ENCODE assay signal across 14 cellular contexts in genomic region chr3:63984391-63984790, GRCh38.
"Had no signal": no experiment of that assay in that cellular context is flagged by ENCODE, and none has a peak within 500 bp of the region (broad histone marks: within the 10 kb centered on the region; RNA-seq: fewer than 3 reads in every experiment).

No MANE protein-coding gene starts in this region.

- ATAC-seq: left colon, mucosa of descending colon, sciatic nerve had no signal

- H3K27me3 ChIP-seq: spleen, suprapubic skin, upper lobe of left lung had no signal

- H3K9me3 Mint-ChIP-seq: activated B cell treated with CpG ODN at 0.5 μM for 24 hours, nephron progenitor cell had no signal

- DNase-seq: activated B cell treated with CpG ODN at 0.5 μM for 24 hours; activated T-cell treated with anti-CD3 and anti-CD28 coated beads for 4 hours; anterior cingulate cortex; left colon; mucosa of descending colon; nephron progenitor cell; spleen; stimulated activated CD4-positive, alpha-beta T cell treated with anti-CD3 and anti-CD28 coated beads, Interleukin-1b, Interleukin-23, amount 100 ng/mL, for 48 hours; stimulated activated naive CD4-positive, alpha-beta T cell; upper lobe of left lung had no signal

- H3K4me3 ChIP-seq: lung, mucosa of descending colon, prostate gland, spleen, suprapubic skin, upper lobe of left lung had no signal

- H3K27ac ChIP-seq: prostate gland, spleen, suprapubic skin, upper lobe of left lung had no signal

- H3K4me3 Mint-ChIP-seq: activated B cell treated with CpG ODN at 0.5 μM for 24 hours, nephron progenitor cell had no signal

- H3K9me3 ChIP-seq: mucosa of descending colon, prostate gland, spleen, suprapubic skin, upper lobe of left lung had no signal

- H3K4me1 ChIP-seq: prostate gland had no signal

- H3K27ac Mint-ChIP-seq: activated B cell treated with CpG ODN at 0.5 μM for 24 hours, nephron progenitor cell had no signal

- H3K4me1 Mint-ChIP-seq: activated B cell treated with CpG ODN at 0.5 μM for 24 hours had no signal

- H3K27me3 Mint-ChIP-seq: activated B cell treated with CpG ODN at 0.5 μM for 24 hours had no signal
